Comparison of ENCODE assay signal across 14 cellular contexts in the genomic region with DNA sequence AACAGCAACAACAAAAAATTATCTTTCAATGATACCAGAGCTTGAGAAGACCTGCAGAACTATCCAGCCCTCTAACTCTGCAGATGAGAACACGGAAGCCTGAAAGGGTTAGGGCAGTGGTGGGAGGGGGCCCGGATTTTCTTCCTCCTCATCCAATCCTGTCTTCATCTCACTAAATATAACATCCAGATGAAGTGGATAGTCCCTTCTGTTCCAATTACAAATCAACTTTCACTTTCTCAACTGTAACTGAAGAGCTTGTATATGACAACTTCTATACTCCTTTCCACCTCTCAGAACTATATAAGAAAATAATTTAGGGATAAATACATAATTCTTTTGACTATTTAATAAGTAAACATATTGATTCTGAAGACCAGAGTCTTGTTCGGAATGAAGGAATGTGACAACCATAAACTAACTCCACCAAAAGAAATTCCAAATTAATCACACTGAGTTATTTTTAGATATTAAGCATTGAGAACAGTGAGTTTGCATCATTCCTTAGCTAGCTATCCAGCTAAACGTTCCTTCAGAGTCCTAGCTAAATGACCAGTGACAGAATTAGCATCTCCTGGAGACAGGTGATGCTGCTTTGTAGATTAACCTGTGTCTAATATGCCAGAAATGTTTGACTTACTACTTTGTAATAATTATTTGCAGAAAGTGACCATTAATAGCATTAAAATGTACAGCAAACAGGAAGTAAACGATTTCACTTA. TPM values are rescaled to one million over a fixed set of nuclear protein-coding genes. Genes with fewer than 3 reads are reported as not detected.
DNase-seq lines count a peak whose midpoint lies in the region; ATAC-seq, FAIRE-seq and TF ChIP-seq lines count a peak whose summit lies in the region.
"Had no signal": no experiment of that assay in that cellular context is flagged by ENCODE, and none has a peak within 500 bp of the region (broad histone marks: within the 10 kb centered on the region; RNA-seq: fewer than 3 reads in every experiment).

No MANE protein-coding gene starts in this region.

- H3K9me3 ChIP-seq in skeletal muscle satellite cell (replicated peaks; ENCODE audit: low read length) = no peaks in the 10 kb centered on the region

- DNase-seq in GM03348 (ENCODE audit: low spot score) = peak; percentile 52
- peak; percentile 8 for DNase-seq in bronchial epithelial cell (ENCODE audit: low read depth)
- DNase-seq in left ventricle myocardium superior = no peak
- DNase-seq in putamen (ENCODE audit: low spot score) = no peak
- no peak for DNase-seq in hypothalamus (lab: John Stamatoyannopoulos, UW)
- DNase-seq in cerebellar nuclear complex (lab: John Stamatoyannopoulos, UW) = no peak
- DNase-seq: activated CD4-positive, alpha-beta T cell treated with anti-CD3 and anti-CD28 coated beads for 4 hours; CD4-positive, CD25-positive, alpha-beta regulatory T cell; stimulated activated CD4-positive, alpha-beta T cell treated with anti-CD3 and anti-CD28 coated beads, Interleukin-2, amount 100 ng/mL, for 48 hours had no signal

- H3K4me3 ChIP-seq in bronchial epithelial cell (ENCODE audit: low read depth, low read length) (no peak overlapping the region), skeletal muscle satellite cell (ENCODE audit: low read length) (peak overlapping the region; percentile 50)
- H3K4me3 ChIP-seq: lung had no signal

- no peak for TF ChIP-seq CTCF in bronchial epithelial cell (IDR thresholded peaks at IDR 0.05; ENCODE audit: insufficient read depth, low read length, severe bottlenecking)

- H3K4me1 ChIP-seq in skeletal muscle satellite cell (ENCODE audit: control insufficient read depth, insufficient read depth, low read length) = peaks cover 14% of the 10 kb centered on the region

- peak overlapping the region; percentile 56 for H3K4me2 ChIP-seq in skeletal muscle satellite cell (ENCODE audit: low read length)

- peak overlapping the region; percentile 28 for H3K9ac ChIP-seq in skeletal muscle satellite cell (ENCODE audit: low read depth, low read length)
- H3K9ac ChIP-seq: parathyroid adenoma had no signal

- H3K36me3 ChIP-seq in bronchial epithelial cell (ENCODE audit: control insufficient read depth, insufficient read depth, low read length) (no peaks in the 10 kb centered on the region), skeletal muscle satellite cell (ENCODE audit: insufficient read depth, low read length) (peaks cover 3% of the 10 kb centered on the region)

- no peak for FAIRE-seq in bronchial epithelial cell (lab: Jason Lieb, UNC)

- ATAC-seq in left ventricle myocardium superior (peak; percentile 71), HG02884 (IDR thresholded peaks at IDR 0.05; ENCODE audit: unreplicated experiment) (no peak)
- ATAC-seq: stimulated activated memory B cell treated with anti-CD40 and anti-IgM and Interleukin-4, amounts not matched to agents 10 μg/mL and 1 μg/mL and 100 μg/mL, for 72 hours had no signal

- H3K27me3 ChIP-seq in bronchial epithelial cell (ENCODE audit: control insufficient read depth, insufficient read depth, low read length) = no peaks in the 10 kb centered on the region
- no peaks in the 10 kb centered on the region for H3K27me3 ChIP-seq in skeletal muscle satellite cell (ENCODE audit: control insufficient read depth, insufficient read depth, low read length)

- intact Hi-C loops in left ventricle myocardium superior (cut with micrococcal nuclease) = no loop called here

RNA-seq across cellular contexts. Expression of a gene that starts 32.7 kb away (rescaled TPM):
- total RNA-seq in bronchial epithelial cell (3.2 and 5.0 TPM in 2 replicates), left ventricle myocardium superior (3.1 TPM)
- 2.3 and 3.3 TPM in 2 replicates for total RNA-seq in skeletal muscle satellite cell (2012; rRNA removed)

RNA-seq across cellular contexts. Expression of a gene that starts 58.6 kb away (rescaled TPM):
- 0.79 TPM in 1 of 2 replicates, not detected in the other for total RNA-seq in bronchial epithelial cell
- 274 TPM for total RNA-seq in left ventricle myocardium superior
- total RNA-seq in skeletal muscle satellite cell (2012; rRNA removed) = under 0.01 and 1.7 TPM in 2 replicates

Comparison
In these comparisons a context has a peak if more than half of its experiments do, and no peak if none do; other contexts are left out.
1. DNase-seq: peak in GM03348 (single experiment) and bronchial epithelial cell (single experiment); none in left ventricle myocardium superior (single experiment), putamen (single experiment), hypothalamus (0 of 51) and cerebellar nuclear complex (0 of 2).
2. RNA of a gene that starts 58.6 kb away (total RNA-seq): 274 TPM in left ventricle myocardium superior (single experiment); 0.79 TPM in bronchial epithelial cell; every median in the first group is over 100 times any median in the second.